ENCODE assay signal across 7 cellular contexts in genomic region chr1:1013105-1013921, GRCh38. TPM values are rescaled to one million over a fixed set of nuclear protein-coding genes. Genes with fewer than 3 reads are reported as not detected.
DNase-seq lines count a peak whose midpoint lies in the region; ATAC-seq, FAIRE-seq and TF ChIP-seq lines count a peak whose summit lies in the region.

TSS of gene ISG15 (plus strand) at chr1:1013497. CDS start at chr1:1013574, 77 bp downstream.

- peak within 1 kb of the TSS; percentile 83 to 87 for H3K27ac ChIP-seq in kidney (ENCODE audit: low read depth in 2 of 2, low read length in 2 of 2)

- peak; percentile 81 for ATAC-seq in GM18498 (IDR thresholded peaks at IDR 0.05; ENCODE audit: unreplicated experiment)
- ATAC-seq in HG02798 (IDR thresholded peaks at IDR 0.05; ENCODE audit: poor library complexity, unreplicated experiment), result peak; percentile 79
- ATAC-seq in activated CD4-positive, CD25-positive, alpha-beta regulatory T cell treated with anti-CD3 and anti-CD28 coated beads, Interleukin-2, amount 50 U/mL, for 24 hours, result peak; percentile 96

- no peak for FAIRE-seq in kidney (lab: Jason Lieb, UNC)

- H3K9me3 ChIP-seq in kidney (ENCODE audit: control insufficient read depth in 1 of 2, low read length in 2 of 2), result no peaks in the 10 kb centered on the region

- peak within 1 kb of the TSS; percentile 87 to 89 for H3K9ac ChIP-seq in kidney (ENCODE audit: low read length in 2 of 2)

- no peaks in the 10 kb centered on the region for H3K36me3 ChIP-seq in kidney (ENCODE audit: control insufficient read depth in 1 of 2, insufficient read depth in 2 of 2, low read length in 2 of 2)

- intact Hi-C loops in kidney (cut with DNase I), result no loop called here

- H3K4me3 ChIP-seq in kidney (ENCODE audit: low read length in 2 of 2), result peak within 1 kb of the TSS; percentile 94 to 98

- no peak for TF ChIP-seq CTCF in kidney (IDR thresholded peaks at IDR 0.05; ENCODE audit: borderline replicate concordance, extremely low read depth, insufficient read depth)

- DNase-seq in NCI-H2171 treated with DMSO at 0.1 percent for 48 hours (lab: John Stamatoyannopoulos, UW) (peak; percentile 60), cerebellar cortex (ENCODE audit: low spot score) (peak; percentile 74), kidney (peak; percentile 96)
- DNase-seq in stimulated activated CD4-positive, alpha-beta T cell treated with anti-CD3 and anti-CD28 coated beads, Interleukin-15, amount 100 ng/mL, for 24 hours, result peak; percentile 91

- peaks cover 0 to 6% of the 10 kb centered on the region in 2 donors for H3K4me1 ChIP-seq in kidney (ENCODE audit: control insufficient read depth in 1 of 2, insufficient read depth in 1 of 2, low read depth in 1 of 2, low read length in 2 of 2)

RNA-seq across cellular contexts. Expression of gene ISG15, which starts in this region (rescaled TPM):
- 23.9 TPM for total RNA-seq in kidney
- polyA plus RNA-seq in kidney (ENCODE audit: insufficient read depth, low read depth, low replicate concordance), result 65.9 TPM

Comparison
In these comparisons a context has a peak if more than half of its experiments do, and no peak if none do; other contexts are left out.
1. Peak in every context shown above with its lines: DNase-seq, ATAC-seq, H3K4me3 ChIP-seq and H3K27ac ChIP-seq.